ENCODE assay signal across 11 cellular contexts in the genomic region with DNA sequence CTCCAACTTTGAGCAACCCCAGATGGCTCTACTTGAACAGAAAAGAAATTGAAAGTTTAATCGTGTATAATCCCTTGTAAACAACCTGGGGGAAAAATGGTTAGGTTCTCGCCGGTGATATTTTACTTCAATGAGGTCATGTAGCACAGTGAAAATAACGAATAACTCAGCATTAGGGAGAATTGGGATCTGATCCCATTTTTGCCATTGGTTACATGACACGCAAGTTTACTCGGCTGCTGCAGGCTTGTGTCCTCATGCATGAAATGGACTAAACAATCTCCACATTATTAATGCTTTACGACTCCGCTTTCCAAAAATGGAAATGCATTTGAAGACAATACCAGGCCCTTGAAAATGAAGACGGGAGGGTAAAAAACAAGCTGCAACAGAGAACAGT. TPM values are rescaled to one million over a fixed set of nuclear protein-coding genes. Genes with fewer than 3 reads are reported as not detected.
DNase-seq lines count a peak whose midpoint lies in the region; ATAC-seq and TF ChIP-seq lines count a peak whose summit lies in the region.
"Had no signal": no experiment of that assay in that cellular context is flagged by ENCODE, and none has a peak within 500 bp of the region (broad histone marks: within the 10 kb centered on the region; RNA-seq: fewer than 3 reads in every experiment).

No MANE protein-coding gene starts in this region.

- no peaks in the 10 kb centered on the region for H3K27me3 Mint-ChIP-seq in stimulated activated naive CD8-positive, alpha-beta T cell treated with anti-CD3 and anti-CD28 coated beads, Interleukin-15, Interleukin-2, amounts not matched to agents 100 ng/mL and 50 ng/mL, for 24 hours
- no peaks in the 10 kb centered on the region for H3K27me3 Mint-ChIP-seq in stimulated activated naive CD8-positive, alpha-beta T cell treated with anti-CD3 and anti-CD28 coated beads, Interleukin-15, amount 100 ng/mL, for 72 hours

- no peaks in the 10 kb centered on the region for H3K9me2 ChIP-seq in SU-DHL-6 (replicated peaks; ENCODE audit: insufficient read depth, low read length)

- peak overlapping the region; percentile 30 for H3K4me3 ChIP-seq in SU-DHL-6 (ENCODE audit: insufficient read depth, low read length, poor library complexity, severe bottlenecking)
- H3K4me3 ChIP-seq in Peyer's patch: no peak overlapping the region
- no peak overlapping the region for H3K4me3 ChIP-seq in aorta (ENCODE audit: low read length in 2 of 2)
- no peak overlapping the region for H3K4me3 ChIP-seq in BE2C (ENCODE audit: low read depth, low read length)

- intact Hi-C loops in aorta (cut with DNase I): no loop called here

- H3K27me3 ChIP-seq in SU-DHL-6 (ENCODE audit: low read length) (no peaks in the 10 kb centered on the region), Peyer's patch (no peaks in the 10 kb centered on the region), aorta (ENCODE audit: control insufficient read depth in 1 of 2, insufficient read depth in 2 of 2, low read length in 1 of 2) (no peaks in the 10 kb centered on the region), BE2C (no peaks in the 10 kb centered on the region)

- no peaks in the 10 kb centered on the region for H3K9me3 Mint-ChIP-seq in stimulated activated naive CD8-positive, alpha-beta T cell treated with anti-CD3 and anti-CD28 coated beads, Interleukin-15, Interleukin-2, amounts not matched to agents 100 ng/mL and 50 ng/mL, for 24 hours
- H3K9me3 Mint-ChIP-seq in stimulated activated naive CD8-positive, alpha-beta T cell treated with anti-CD3 and anti-CD28 coated beads, Interleukin-15, amount 100 ng/mL, for 72 hours: no peaks in the 10 kb centered on the region

- peak overlapping the region; percentile 55 for H3K9ac ChIP-seq in SU-DHL-6 (ENCODE audit: low read length)

- peak overlapping the region; percentile 84 for H3K4me3 Mint-ChIP-seq in stimulated activated naive CD8-positive, alpha-beta T cell treated with anti-CD3 and anti-CD28 coated beads, Interleukin-15, Interleukin-2, amounts not matched to agents 100 ng/mL and 50 ng/mL, for 24 hours
- H3K4me3 Mint-ChIP-seq in stimulated activated naive CD8-positive, alpha-beta T cell treated with anti-CD3 and anti-CD28 coated beads, Interleukin-15, amount 100 ng/mL, for 72 hours: peak overlapping the region in 1 of 2 donors; percentile 34

- H3K9me3 ChIP-seq in SU-DHL-6 (ENCODE audit: insufficient read depth, low read length) (no peaks in the 10 kb centered on the region), Peyer's patch (no peaks in the 10 kb centered on the region), aorta (ENCODE audit: control insufficient read depth, low read length) (no peaks in the 10 kb centered on the region), BE2C (no peaks in the 10 kb centered on the region)

- H3K36me3 ChIP-seq in SU-DHL-6 (ENCODE audit: low read length) (no peaks in the 10 kb centered on the region), Peyer's patch (no peaks in the 10 kb centered on the region), aorta (ENCODE audit: control insufficient read depth in 1 of 2, insufficient read depth in 2 of 2, low read length in 1 of 2) (no peaks in the 10 kb centered on the region), BE2C (no peaks in the 10 kb centered on the region)

- H3K36me3 Mint-ChIP-seq in stimulated activated naive CD8-positive, alpha-beta T cell treated with anti-CD3 and anti-CD28 coated beads, Interleukin-15, Interleukin-2, amounts not matched to agents 100 ng/mL and 50 ng/mL, for 24 hours (ENCODE audit: low read depth): no peaks in the 10 kb centered on the region

- H3K4me1 Mint-ChIP-seq in stimulated activated naive CD8-positive, alpha-beta T cell treated with anti-CD3 and anti-CD28 coated beads, Interleukin-15, Interleukin-2, amounts not matched to agents 100 ng/mL and 50 ng/mL, for 24 hours (ENCODE audit: low read depth): peaks cover 73% of the 10 kb centered on the region
- peaks cover 61% of the 10 kb centered on the region for H3K4me1 Mint-ChIP-seq in stimulated activated naive CD8-positive, alpha-beta T cell treated with anti-CD3 and anti-CD28 coated beads, Interleukin-15, amount 100 ng/mL, for 72 hours

- TF ChIP-seq CTCF in SU-DHL-6 (IDR thresholded peaks at IDR 0.05; ENCODE audit: insufficient read depth, low read length, poor library complexity, severe bottlenecking): no peak
- TF ChIP-seq CTCF in Peyer's patch (IDR thresholded peaks at IDR 0.05): no peak
- no peak for TF ChIP-seq CTCF in BE2C (IDR thresholded peaks at IDR 0.05; ENCODE audit: low read depth, low read length)

- TF ChIP-seq POLR2A in Peyer's patch (IDR thresholded peaks at IDR 0.05): no peak

- no peak overlapping the region for H2AFZ ChIP-seq in SU-DHL-6 (ENCODE audit: low read depth, low read length, severe bottlenecking)

- H3K4me2 ChIP-seq in SU-DHL-6 (ENCODE audit: low read depth, low read length, poor library complexity, severe bottlenecking): peak overlapping the region; percentile 60

- H3F3A ChIP-seq in SU-DHL-6 (ENCODE audit: insufficient read depth): peaks cover 76% of the 10 kb centered on the region

- H3K4me1 ChIP-seq in Peyer's patch (peaks cover 0 to 14% (median 3%) of the 10 kb centered on the region in 4 donors), aorta (ENCODE audit: control insufficient read depth in 1 of 2, insufficient read depth in 2 of 2, low read length in 2 of 2) (peaks cover 0 to 1% of the 10 kb centered on the region in 2 donors), BE2C (peaks cover 6% of the 10 kb centered on the region)

- no peak for ATAC-seq in stimulated activated naive CD8-positive, alpha-beta T cell treated with anti-CD3 and anti-CD28 coated beads, Interleukin-15, amount 100 ng/mL, for 72 hours
- ATAC-seq in GM19397 (IDR thresholded peaks at IDR 0.05; ENCODE audit: unreplicated experiment): no peak
- no peak for ATAC-seq in aorta (ENCODE audit: low FRiP score)

- no peaks in the 10 kb centered on the region for H4K20me1 ChIP-seq in SU-DHL-6 (ENCODE audit: low read depth, low read length)

- no peaks in the 10 kb centered on the region; the same call in 1 of the 2 replicates for H3K79me2 ChIP-seq in SU-DHL-6 (ENCODE audit: insufficient read depth, low read length)

- H3K27ac ChIP-seq in SU-DHL-6 (ENCODE audit: low read depth, low read length): peak overlapping the region; percentile 96
- no peak overlapping the region for H3K27ac ChIP-seq in Peyer's patch
- no peak overlapping the region for H3K27ac ChIP-seq in aorta (ENCODE audit: low read depth in 1 of 2, low read length in 2 of 2)

- H3K27ac Mint-ChIP-seq in stimulated activated naive CD8-positive, alpha-beta T cell treated with anti-CD3 and anti-CD28 coated beads, Interleukin-15, Interleukin-2, amounts not matched to agents 100 ng/mL and 50 ng/mL, for 24 hours: peak overlapping the region; percentile 22
- no peak overlapping the region for H3K27ac Mint-ChIP-seq in stimulated activated naive CD8-positive, alpha-beta T cell treated with anti-CD3 and anti-CD28 coated beads, Interleukin-15, amount 100 ng/mL, for 72 hours

- 95 to 96% methylated on average over 9 of the region's 9 CpGs for WGBS in aorta, 2 donors

- DNase-seq in stimulated activated naive CD8-positive, alpha-beta T cell treated with anti-CD3 and anti-CD28 coated beads, Interleukin-15, amount 100 ng/mL, for 72 hours: no peak
- DNase-seq in iris pigment epithelial cell (ENCODE audit: low read depth): peak; percentile 16
- no peak for DNase-seq in Peyer's patch
- DNase-seq in aorta: no peak
- DNase-seq in BE2C: no peak
- DNase-seq: activated CD4-positive, CD25-positive, alpha-beta regulatory T cell treated with anti-CD3 and anti-CD28 coated beads, Interleukin-2, amount 50 U/mL, for 72 hours; GM23248; midbrain had no signal

RNA-seq across cellular contexts. Expression of gene LRRC37A3, which starts 45.5 kb away (rescaled TPM):
- total RNA-seq in Peyer's patch (10 to 100 TPM in 2 of 4 donors, 1 to 10 TPM in 2; 5.2 to 23.1 (median 9.8) TPM), aorta (10 to 100 TPM; 22.3 to 23.8 TPM)
- polyA plus RNA-seq in aorta: 1 to 10 TPM in 1 of 2 donors, under 1 TPM in 1; 0.50 to 9.0 TPM
- polyA plus RNA-seq in BE2C (2012; ENCODE audit: insufficient read depth, insufficient read length, low read depth): 4.2 TPM
